Comparison of ENCODE assay signal across 16 cellular contexts in genomic region chr22:38236786-38237185, GRCh38. TPM values are rescaled to one million over a fixed set of nuclear protein-coding genes. Genes with fewer than 3 reads are reported as not detected.
DNase-seq lines count a peak whose midpoint lies in the region; ATAC-seq and TF ChIP-seq lines count a peak whose summit lies in the region.
"Had no signal": no experiment of that assay in that cellular context is flagged by ENCODE, and none has a peak within 500 bp of the region (broad histone marks: within the 10 kb centered on the region; RNA-seq: fewer than 3 reads in every experiment).

No MANE protein-coding gene starts in this region.

- no peak overlapping the region for H3K4me3 Mint-ChIP-seq in CD4-positive, CD25-positive, alpha-beta regulatory T cell
- H3K4me3 Mint-ChIP-seq in stimulated activated effector memory CD8-positive, alpha-beta T cell treated with anti-CD3 and anti-CD28 coated beads, Interleukin-12 subunit alpha, Interleukin-12 subunit beta, amount 100 ng/mL, for 72 hours: no peak overlapping the region
- H3K4me3 Mint-ChIP-seq in neural progenitor cell: no peak overlapping the region
- H3K4me3 Mint-ChIP-seq: activated B cell treated with CpG ODN at 0.5 μM for 24 hours; CD8-positive, alpha-beta T cell; T-cell had no signal

- H3K27ac ChIP-seq in CD4-positive, CD25-positive, alpha-beta regulatory T cell (ENCODE audit: insufficient read depth, low read length, poor library complexity, severe bottlenecking): no peak overlapping the region
- H3K27ac ChIP-seq in RWPE1 (peak overlapping the region; percentile 98), spleen (peak overlapping the region in 1 of 8 donors; percentile 8), neural progenitor cell (no peak overlapping the region)
- H3K27ac ChIP-seq: KMS-11 had no signal

- TF ChIP-seq CTCF in RWPE1 (conservative IDR thresholded peaks at IDR 0.05; ENCODE audit: low read depth): no peak
- no peak for TF ChIP-seq CTCF in spleen (IDR thresholded peaks at IDR 0.05 in 8 of 11, conservative IDR thresholded peaks at IDR 0.05 in 3 of 11)
- TF ChIP-seq CTCF in neural progenitor cell (IDR thresholded peaks at IDR 0.05): no peak

- H3K9me3 Mint-ChIP-seq in CD4-positive, CD25-positive, alpha-beta regulatory T cell: no peaks in the 10 kb centered on the region
- no peaks in the 10 kb centered on the region for H3K9me3 Mint-ChIP-seq in stimulated activated effector memory CD8-positive, alpha-beta T cell treated with anti-CD3 and anti-CD28 coated beads, Interleukin-12 subunit alpha, Interleukin-12 subunit beta, amount 100 ng/mL, for 72 hours
- no peaks in the 10 kb centered on the region for H3K9me3 Mint-ChIP-seq in neural progenitor cell
- H3K9me3 Mint-ChIP-seq: activated B cell treated with CpG ODN at 0.5 μM for 24 hours; CD8-positive, alpha-beta T cell; T-cell had no signal

- peaks cover 0 to 5% (median 1%) of the 10 kb centered on the region in 4 donors for H3K4me1 Mint-ChIP-seq in CD4-positive, CD25-positive, alpha-beta regulatory T cell
- peaks cover 6% of the 10 kb centered on the region for H3K4me1 Mint-ChIP-seq in stimulated activated effector memory CD8-positive, alpha-beta T cell treated with anti-CD3 and anti-CD28 coated beads, Interleukin-12 subunit alpha, Interleukin-12 subunit beta, amount 100 ng/mL, for 72 hours
- peaks cover 27% of the 10 kb centered on the region for H3K4me1 Mint-ChIP-seq in neural progenitor cell
- H3K4me1 Mint-ChIP-seq: activated B cell treated with CpG ODN at 0.5 μM for 24 hours had no signal

- no peaks in the 10 kb centered on the region for H3K9me3 ChIP-seq in CD4-positive, CD25-positive, alpha-beta regulatory T cell (ENCODE audit: control insufficient read depth in 2 of 2, low read length in 2 of 2)
- H3K9me3 ChIP-seq in spleen (no peaks in the 10 kb centered on the region), neural progenitor cell (ENCODE audit: low read depth) (no peaks in the 10 kb centered on the region)

- H3F3A ChIP-seq in neural progenitor cell (ENCODE audit: low read depth): peaks cover 20% of the 10 kb centered on the region

- no peak overlapping the region for H3K4me3 ChIP-seq in CD4-positive, CD25-positive, alpha-beta regulatory T cell (ENCODE audit: low read depth, low read length)
- H3K4me3 ChIP-seq in spleen (no peak overlapping the region), neural progenitor cell (no peak overlapping the region)

- peaks cover 34% of the 10 kb centered on the region for H3K36me3 Mint-ChIP-seq in CD4-positive, CD25-positive, alpha-beta regulatory T cell
- H3K36me3 Mint-ChIP-seq in stimulated activated effector memory CD8-positive, alpha-beta T cell treated with anti-CD3 and anti-CD28 coated beads, Interleukin-12 subunit alpha, Interleukin-12 subunit beta, amount 100 ng/mL, for 72 hours: peaks cover 27% of the 10 kb centered on the region
- H3K36me3 Mint-ChIP-seq in neural progenitor cell: peaks cover 24% of the 10 kb centered on the region

- WGBS in spleen, 5 donors: 76 to 90% (median 87%) methylated on average over 8 of the region's 8 CpGs

- intact Hi-C loops in spleen (cut with DNase I; ENCODE audit: low total_unique reads): loop anchor here (10.0 kb wide), 1 partner anchor 172 kb away; no protein-coding TSS in a partner anchor

- H3K9ac ChIP-seq in neural progenitor cell: no peak overlapping the region
- H3K9ac ChIP-seq: KMS-11 had no signal

- H3K79me2 ChIP-seq in neural progenitor cell (ENCODE audit: low read depth): no peaks in the 10 kb centered on the region

- peak overlapping the region in 2 of 3 donors; percentile 52 to 97 for H3K27ac Mint-ChIP-seq in CD4-positive, CD25-positive, alpha-beta regulatory T cell
- H3K27ac Mint-ChIP-seq in stimulated activated effector memory CD8-positive, alpha-beta T cell treated with anti-CD3 and anti-CD28 coated beads, Interleukin-12 subunit alpha, Interleukin-12 subunit beta, amount 100 ng/mL, for 72 hours: peak overlapping the region; percentile 23
- no peak overlapping the region for H3K27ac Mint-ChIP-seq in neural progenitor cell
- H3K27ac Mint-ChIP-seq: activated B cell treated with CpG ODN at 0.5 μM for 24 hours; CD8-positive, alpha-beta T cell; T-cell had no signal

- H3K4me2 ChIP-seq in neural progenitor cell: no peak overlapping the region
- H3K4me2 ChIP-seq: KMS-11 had no signal

- H3K4me1 ChIP-seq in CD4-positive, CD25-positive, alpha-beta regulatory T cell (ENCODE audit: control insufficient read depth, insufficient read depth, low read length, poor library complexity, severe bottlenecking): no peaks in the 10 kb centered on the region
- peaks cover 0 to 42% (median 16%) of the 10 kb centered on the region in 6 donors for H3K4me1 ChIP-seq in spleen
- peaks cover 13% of the 10 kb centered on the region for H3K4me1 ChIP-seq in neural progenitor cell

- no peak overlapping the region for H2AFZ ChIP-seq in neural progenitor cell (replicated peaks)

- peaks cover 11% of the 10 kb centered on the region for H3K36me3 ChIP-seq in CD4-positive, CD25-positive, alpha-beta regulatory T cell (ENCODE audit: control insufficient read depth, insufficient read depth, low read length)
- H3K36me3 ChIP-seq in spleen (peaks cover 0 to 88% (median 26%) of the 10 kb centered on the region in 6 donors), neural progenitor cell (no peaks in the 10 kb centered on the region)

- ATAC-seq in CD4-positive, CD25-positive, alpha-beta regulatory T cell (ENCODE audit: low read depth in 2 of 2): no peak
- ATAC-seq in stimulated activated effector memory CD8-positive, alpha-beta T cell treated with anti-CD3 and anti-CD28 coated beads, Interleukin-12 subunit alpha, Interleukin-12 subunit beta, amount 100 ng/mL, for 72 hours: no peak
- ATAC-seq: CD8-positive, alpha-beta T cell; sciatic nerve; T-cell had no signal

- no peak for DNase-seq in CD4-positive, CD25-positive, alpha-beta regulatory T cell
- DNase-seq in RWPE1 (ENCODE audit: low spot score): no peak
- DNase-seq in islet precursor cell: peak; percentile 90
- DNase-seq in stimulated activated effector memory CD8-positive, alpha-beta T cell treated with anti-CD3 and anti-CD28 coated beads, Interleukin-12 subunit alpha, Interleukin-12 subunit beta, amount 100 ng/mL, for 72 hours (ENCODE audit: low spot score in 2 of 2): no peak
- no peak for DNase-seq in spleen
- no peak for DNase-seq in neural progenitor cell (ENCODE audit: low spot score)
- no peak for DNase-seq in RPMI8226
- no peak for DNase-seq in NCI-H446 (lab: John Stamatoyannopoulos, UW)
- DNase-seq: activated B cell treated with CpG ODN at 0.5 μM for 24 hours; CD8-positive, alpha-beta T cell; NCI-H1092 treated with DMSO at 0.1 percent for 48 hours; NCI-H82; stimulated activated CD4-positive, alpha-beta T cell treated with anti-CD3 and anti-CD28 coated beads, Interleukin-2, amount 100 ng/mL, for 48 hours; T-cell had no signal

- POLR2A ChIA-PET in RWPE1 (lab: Yijun Ruan, JAX; ENCODE audit: low non-redundant PET): no interaction called here

- no peaks in the 10 kb centered on the region for H3K27me3 Mint-ChIP-seq in CD4-positive, CD25-positive, alpha-beta regulatory T cell
- H3K27me3 Mint-ChIP-seq in neural progenitor cell (ENCODE audit: insufficient read depth, low read depth): no peaks in the 10 kb centered on the region
- H3K27me3 Mint-ChIP-seq: activated B cell treated with CpG ODN at 0.5 μM for 24 hours, T-cell had no signal

- CTCF ChIA-PET in RWPE1 (lab: Yijun Ruan, JAX): no interaction called here

- no peaks in the 10 kb centered on the region for H4K20me1 ChIP-seq in neural progenitor cell (ENCODE audit: low read depth)

- TF ChIP-seq POLR2A in spleen (IDR thresholded peaks at IDR 0.05): no peak

- H3K27me3 ChIP-seq in CD4-positive, CD25-positive, alpha-beta regulatory T cell (ENCODE audit: control insufficient read depth, insufficient read depth, low read length): no peaks in the 10 kb centered on the region
- H3K27me3 ChIP-seq in spleen (replicated peaks in 1 of 7) (no peaks in the 10 kb centered on the region), neural progenitor cell (no peaks in the 10 kb centered on the region)

RNA-seq across cellular contexts. Expression of gene MAFF, which starts 35.0 kb away (rescaled TPM):
- total RNA-seq in CD4-positive, CD25-positive, alpha-beta regulatory T cell: 39.4 TPM
- 1 to 10 TPM; 1.4 to 2.4 (median 2.0) TPM for polyA plus RNA-seq in CD4-positive, CD25-positive, alpha-beta regulatory T cell
- total RNA-seq in spleen (10 to 100 TPM in 3 of 7 donors, 1 to 10 TPM in 4; 6.7 to 32.4 (median 9.0) TPM), neural progenitor cell (ENCODE audit: low replicate concordance) (0.90 and 4.2 TPM in 2 replicates)
- polyA plus RNA-seq in spleen: 10 to 100 TPM in 1 of 3 donors, 1 to 10 TPM in 2; 2.1 to 11.5 (median 3.7) TPM

RNA-seq across cellular contexts. Expression of gene TMEM184B, which starts 36.0 kb away (rescaled TPM):
- 31.3 TPM for total RNA-seq in CD4-positive, CD25-positive, alpha-beta regulatory T cell
- 1 to 10 TPM; 7.2 to 8.2 (median 7.7) TPM for polyA plus RNA-seq in CD4-positive, CD25-positive, alpha-beta regulatory T cell
- total RNA-seq in spleen: 100 to 1,000 TPM in 1 of 7 donors, 10 to 100 TPM in 6; 37.1 to 105 (median 65.6) TPM
- 10 to 100 TPM in 1 of 3 donors, 1 to 10 TPM in 2; 5.0 to 18.3 (median 7.9) TPM for polyA plus RNA-seq in spleen
- 26.5 and 43.3 TPM in 2 replicates for total RNA-seq in neural progenitor cell (ENCODE audit: low replicate concordance)

RNA-seq across cellular contexts. Expression of gene PLA2G6, which starts 55.2 kb away (rescaled TPM):
- 137 TPM for total RNA-seq in CD4-positive, CD25-positive, alpha-beta regulatory T cell
- polyA plus RNA-seq in CD4-positive, CD25-positive, alpha-beta regulatory T cell: 1 to 10 TPM; 2.6 to 6.9 (median 5.4) TPM
- 10 to 100 TPM; 33.8 to 60.9 (median 56.4) TPM for total RNA-seq in spleen
- 10 to 100 TPM; 18.1 to 39.6 (median 27.0) TPM for polyA plus RNA-seq in spleen
- 20.1 and 29.4 TPM in 2 replicates for total RNA-seq in neural progenitor cell (ENCODE audit: low replicate concordance)
